13 cellular contexts compared by ENCODE assay signal in the genomic region with DNA sequence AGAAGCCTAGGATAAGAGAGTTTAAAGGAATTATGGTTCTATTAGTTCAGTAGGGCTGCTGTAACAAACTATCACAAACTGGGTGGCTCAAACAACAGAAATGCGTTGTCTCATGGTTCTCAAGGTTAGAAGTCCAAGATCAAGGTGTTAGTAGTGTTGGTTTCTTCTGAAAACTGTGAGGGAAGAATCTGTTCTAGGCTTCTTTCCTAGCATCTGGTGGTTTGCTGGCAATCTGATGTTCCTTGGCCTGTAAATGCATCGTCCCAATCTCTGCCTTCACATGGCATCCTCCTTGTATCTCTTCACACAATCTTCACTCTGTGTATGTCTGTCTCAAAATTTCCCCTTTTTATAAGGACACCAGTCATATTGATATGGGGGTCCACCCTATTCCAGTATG.
A peak's percentile ranks its signal among the peaks of the same experiment; 100 is the strongest.
DNase-seq lines count a peak whose midpoint lies in the region; ATAC-seq and TF ChIP-seq lines count a peak whose summit lies in the region.
"Had no signal": no experiment of that assay in that cellular context is flagged by ENCODE, and none has a peak within 500 bp of the region (broad histone marks: within the 10 kb centered on the region; RNA-seq: fewer than 3 reads in every experiment).

No MANE protein-coding gene starts in this region.

- H3K4me2 ChIP-seq in smooth muscle cell, result peak overlapping the region; percentile 71

- no peaks in the 10 kb centered on the region for H3K27me3 ChIP-seq in smooth muscle cell (ENCODE audit: low read depth)

- peak overlapping the region; percentile 99 for H3K27ac ChIP-seq in smooth muscle cell (ENCODE audit: low read depth)
- H3K27ac ChIP-seq: C4-2B had no signal

- no peak for ATAC-seq in HG03469 (IDR thresholded peaks at IDR 0.05; ENCODE audit: unreplicated experiment)
- ATAC-seq: HCT116 had no signal

- DNase-seq in EH (ENCODE audit: low read depth) (peak; percentile 19), choroid plexus epithelial cell (ENCODE audit: low read depth) (peak; percentile 6), fibroblast of villous mesenchyme (ENCODE audit: low read depth) (peak; percentile 52), smooth muscle cell (lab: John Stamatoyannopoulos, UW; ENCODE audit: unreplicated experiment) (no peak), NCI-H1436 treated with DMSO at 0.1 percent for 48 hours (lab: John Stamatoyannopoulos, UW) (no peak), ecto neural progenitor cell (ENCODE audit: low spot score) (no peak)
- DNase-seq: ACHN; CD4-positive, alpha-beta memory T cell; DMS79; KG1 had no signal

- H3K79me2 ChIP-seq in smooth muscle cell (ENCODE audit: low read depth), result no peaks in the 10 kb centered on the region

- peaks cover 49% of the 10 kb centered on the region for H3F3A ChIP-seq in smooth muscle cell (ENCODE audit: low read depth)

- H3K4me3 ChIP-seq in choroid plexus epithelial cell (ENCODE audit: low read depth, low read length), result no peak overlapping the region
- H3K4me3 ChIP-seq in fibroblast of villous mesenchyme (ENCODE audit: low read depth, low read length), result no peak overlapping the region
- H3K4me3 ChIP-seq in smooth muscle cell, result no peak overlapping the region

- H3K9ac ChIP-seq in smooth muscle cell (ENCODE audit: low read depth), result peak overlapping the region; percentile 91

- H3K9me3 ChIP-seq in smooth muscle cell (replicated peaks; ENCODE audit: low read depth), result no peaks in the 10 kb centered on the region

- no peaks in the 10 kb centered on the region for H3K36me3 ChIP-seq in smooth muscle cell (ENCODE audit: low read depth)

- 44% methylated on average over 2 of the region's 2 CpGs for WGBS in smooth muscle cell (ENCODE audit: low lambda C conversion rate)

- H3K4me1 ChIP-seq in smooth muscle cell (ENCODE audit: low read depth), result peaks cover 41% of the 10 kb centered on the region

- no peak overlapping the region for H2AFZ ChIP-seq in smooth muscle cell (ENCODE audit: low read depth)

- no peaks in the 10 kb centered on the region for H4K20me1 ChIP-seq in smooth muscle cell (ENCODE audit: low read depth)

- TF ChIP-seq CTCF in choroid plexus epithelial cell (conservative IDR thresholded peaks at IDR 0.05; ENCODE audit: low read depth, low read length), result no peak
- TF ChIP-seq CTCF in fibroblast of villous mesenchyme (IDR thresholded peaks at IDR 0.05; ENCODE audit: insufficient read depth, low read depth, low read length), result no peak
- TF ChIP-seq CTCF in smooth muscle cell (IDR thresholded peaks at IDR 0.05; ENCODE audit: borderline replicate concordance, insufficient read depth, poor library complexity, severe bottlenecking), result no peak

Comparison
In these comparisons a context has a peak if more than half of its experiments do, and no peak if none do; other contexts are left out.
1. DNase-seq: peak in EH (single experiment), choroid plexus epithelial cell (single experiment) and fibroblast of villous mesenchyme (single experiment); none in smooth muscle cell (single experiment), NCI-H1436 treated with DMSO at 0.1 percent for 48 hours (single experiment) and ecto neural progenitor cell (single experiment).